ENCODE assay signal across 9 cellular contexts in the genomic region with DNA sequence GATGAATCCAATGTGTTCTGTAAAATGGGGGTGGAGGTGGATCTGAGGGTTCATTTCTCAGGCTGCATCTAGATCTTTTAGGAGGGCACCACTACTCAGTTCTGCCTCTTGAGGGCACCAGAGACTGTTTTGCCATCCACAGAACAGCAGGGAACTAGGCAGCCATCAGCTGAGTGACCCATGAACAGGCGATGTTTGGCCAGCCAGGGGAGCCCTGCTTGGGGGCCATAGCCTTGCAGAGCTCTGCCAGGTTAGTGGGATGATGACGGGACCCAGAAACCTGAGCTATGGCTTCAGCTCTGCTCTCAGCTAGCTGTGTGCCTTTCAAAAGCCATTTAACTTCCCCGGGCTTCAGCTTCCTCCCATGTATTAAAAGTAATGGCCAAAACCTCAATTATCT. TPM values are rescaled to one million over a fixed set of nuclear protein-coding genes. Genes with fewer than 3 reads are reported as not detected.
DNase-seq lines count a peak whose midpoint lies in the region; ATAC-seq, FAIRE-seq and TF ChIP-seq lines count a peak whose summit lies in the region.
"Had no signal": no experiment of that assay in that cellular context is flagged by ENCODE, and none has a peak within 500 bp of the region (broad histone marks: within the 10 kb centered on the region; RNA-seq: fewer than 3 reads in every experiment).

No MANE protein-coding gene starts in this region.

- H3K4me3 ChIP-seq in H1 (ENCODE audit: extremely low read depth in 1 of 4, insufficient read depth in 2 of 4, low read depth in 3 of 4, low read length in 4 of 4) (no peak overlapping the region), mesenchymal stem cell (ENCODE audit: insufficient read depth in 1 of 2, low read depth in 1 of 2, low read length in 2 of 2) (no peak overlapping the region), thoracic aorta (no peak overlapping the region)
- H3K4me3 ChIP-seq: BLaER1 treated with 17β-estradiol and CSF1 and Interleukin-3, amounts not matched to agents 10 nM and 100 nM had no signal

- no peaks in the 10 kb centered on the region for H3K23me2 ChIP-seq in H1 (ENCODE audit: low read depth, low read length)

- no peak overlapping the region for H2BK12ac ChIP-seq in H1 (ENCODE audit: low read depth, low read length)
- no peak overlapping the region for H2BK12ac ChIP-seq in mesenchymal stem cell (ENCODE audit: low read length in 2 of 2)

- H2AFZ ChIP-seq in H1 (ENCODE audit: low read length) = 0 out of 2 replicates have a peak overlapping the region, but pooled peaks have one; percentile 3
- H2AFZ ChIP-seq in mesenchymal stem cell (ENCODE audit: low read depth, low read length) = no peak overlapping the region

- H3K4me2 ChIP-seq in H1 (ENCODE audit: insufficient read depth in 1 of 2, low read depth in 2 of 2, low read length in 2 of 2) (no peak overlapping the region), mesenchymal stem cell (ENCODE audit: low read length, poor library complexity, severe bottlenecking) (no peak overlapping the region)

- H3K36me3 Mint-ChIP-seq in activated CD4-positive, alpha-beta memory T cell treated with anti-CD3 and anti-CD28 coated beads for 36 hours = no peaks in the 10 kb centered on the region

- no peak overlapping the region for H2BK20ac ChIP-seq in H1 (ENCODE audit: low read length)

- no peak for TF ChIP-seq EP300 in H1 (IDR thresholded peaks at IDR 0.05; ENCODE audit: borderline replicate concordance in 1 of 2, low read depth in 2 of 2, low read length in 2 of 2)

- ATAC-seq in HG03432 (IDR thresholded peaks at IDR 0.05; ENCODE audit: unreplicated experiment) (peak; percentile 71), thoracic aorta (ENCODE audit: insufficient number of reproducible peaks, low FRiP score, low read depth) (peak; percentile 85)

- TF ChIP-seq RAD21 in H1 (IDR thresholded peaks at IDR 0.05 in 1 of 2, conservative IDR thresholded peaks at IDR 0.05 in 1 of 2; ENCODE audit: low read depth in 2 of 2, low read length in 2 of 2) = peak; percentile 100

- no peak overlapping the region for H3K18ac ChIP-seq in H1 (ENCODE audit: extremely low read depth, low read length)
- H3K18ac ChIP-seq in mesenchymal stem cell (ENCODE audit: low read depth in 1 of 2, low read length in 2 of 2) = no peak overlapping the region

- peaks cover 9% of the 10 kb centered on the region for H3K27me3 Mint-ChIP-seq in activated CD4-positive, alpha-beta memory T cell treated with anti-CD3 and anti-CD28 coated beads for 36 hours

- H3K4ac ChIP-seq in H1 (replicated peaks; ENCODE audit: insufficient read length, low read depth, low read length) (no peak overlapping the region), mesenchymal stem cell (ENCODE audit: low read depth in 1 of 2, low read length in 2 of 2) (no peak overlapping the region)

- H3K4me1 Mint-ChIP-seq in activated CD4-positive, alpha-beta memory T cell treated with anti-CD3 and anti-CD28 coated beads for 36 hours (ENCODE audit: low read depth) = no peaks in the 10 kb centered on the region

- no peak overlapping the region for H3K9ac ChIP-seq in H1 (replicated peaks in 1 of 4; ENCODE audit: extremely low read depth in 1 of 4, low read depth in 3 of 4, low read length in 3 of 4)
- H3K9ac ChIP-seq in mesenchymal stem cell (ENCODE audit: low read length) = peak overlapping the region; percentile 13

- H4K8ac ChIP-seq in H1 (ENCODE audit: extremely low read depth, insufficient read depth, low read length) (no peak overlapping the region), mesenchymal stem cell (ENCODE audit: low read length) (no peak overlapping the region)

- TF ChIP-seq CTCF in H1 (IDR thresholded peaks at IDR 0.05; ENCODE audit: control extremely low read depth in 1 of 3, insufficient read depth in 1 of 3, low read depth in 1 of 3, low read length in 3 of 3) = peak; percentile 77 to 99 (median 97)
- peak; percentile 83 for TF ChIP-seq CTCF in thoracic aorta (IDR thresholded peaks at IDR 0.05)

- POLR2A ChIA-PET in activated CD4-positive, alpha-beta memory T cell treated with anti-CD3 and anti-CD28 coated beads for 36 hours (lab: Charles Lee) = no interaction called here
- POLR2A ChIA-PET in H1 (lab: Charles Lee; ENCODE audit: partially characterized antibody) = interaction anchor here (0.9 to 1.2 kb wide), 2 partner anchors 14 to 89 kb away, joined by 4 to 6 read pairs; no protein-coding TSS in a partner anchor

- WGBS in H1 (ENCODE audit: extremely low coverage in 1 of 2, insufficient coverage in 1 of 2, insufficient read length in 1 of 2, insufficient replicate concordance in 2 of 2, low coverage in 1 of 2, low lambda C conversion rate in 2 of 2, missing lambda C conversion rate in 1 of 2), 2 experiments = 46% methylated on average over 3 of the region's 3 CpGs; no CpG with 5 or more reads in 1 of the 2 experiments
- WGBS in mesenchymal stem cell = 48% methylated on average over 3 of the region's 3 CpGs

- CTCF ChIA-PET in activated CD4-positive, alpha-beta memory T cell treated with anti-CD3 and anti-CD28 coated beads for 36 hours (lab: Charles Lee) = interaction anchor here (0.6 to 1.5 kb wide), 22 partner anchors 13 to 1260 kb away, joined by 3 to 27 read pairs (median 4); partner anchors contain the start of genes NOS1AP and OLFML2B
- CTCF ChIA-PET in H1 (lab: Charles Lee; ENCODE audit: partially characterized antibody) = interaction anchor here (0.6 to 2.4 kb wide), 73 partner anchors 9 to 573 kb away, joined by 3 to 32 read pairs (median 4); partner anchors contain the start of gene OLFML2B

- H3K9me3 ChIP-seq in H1 (ENCODE audit: insufficient read depth in 2 of 2, low read depth in 1 of 2, low read length in 1 of 2) (no peaks in the 10 kb centered on the region), mesenchymal stem cell (ENCODE audit: control insufficient read depth, low read length) (no peaks in the 10 kb centered on the region), thoracic aorta (no peaks in the 10 kb centered on the region)
- H3K9me3 ChIP-seq: BLaER1 treated with 17β-estradiol and CSF1 and Interleukin-3, amounts not matched to agents 10 nM and 100 nM had no signal

- H2BK15ac ChIP-seq in H1 (ENCODE audit: low read length) (no peak overlapping the region), mesenchymal stem cell (ENCODE audit: low read depth, poor library complexity, severe bottlenecking) (no peak overlapping the region)

- H4K20me1 ChIP-seq in H1 (replicated peaks in 1 of 2; ENCODE audit: control insufficient read depth in 1 of 2, insufficient read depth in 2 of 2, low read length in 2 of 2) = no peaks in the 10 kb centered on the region
- H4K20me1 ChIP-seq: BLaER1 treated with 17β-estradiol and CSF1 and Interleukin-3, amounts not matched to agents 10 nM and 100 nM had no signal

- H3K27me3 ChIP-seq in H1 (replicated peaks in 1 of 4; ENCODE audit: control insufficient read depth in 3 of 4, extremely low read depth in 1 of 4, insufficient read depth in 3 of 4, low read length in 3 of 4) (no peaks in the 10 kb centered on the region), mesenchymal stem cell (ENCODE audit: control insufficient read depth in 1 of 2, insufficient read depth in 1 of 2, low read length in 2 of 2) (peaks cover 0 to 8% of the 10 kb centered on the region in 2 experiments), thoracic aorta (replicated peaks; ENCODE audit: insufficient read depth) (no peaks in the 10 kb centered on the region)
- H3K27me3 ChIP-seq: BLaER1 treated with 17β-estradiol and CSF1 and Interleukin-3, amounts not matched to agents 10 nM and 100 nM had no signal

- H3K9me3 Mint-ChIP-seq in activated CD4-positive, alpha-beta memory T cell treated with anti-CD3 and anti-CD28 coated beads for 36 hours = no peaks in the 10 kb centered on the region

- no peak overlapping the region for H2AK5ac ChIP-seq in H1 (ENCODE audit: low read depth, low read length)
- no peak overlapping the region for H2AK5ac ChIP-seq in mesenchymal stem cell (ENCODE audit: low read length, severe bottlenecking)

- H3K4me1 ChIP-seq in H1 (replicated peaks in 1 of 4; ENCODE audit: control insufficient read depth in 3 of 4, insufficient read depth in 4 of 4, low read length in 3 of 4) (no peaks in the 10 kb centered on the region), mesenchymal stem cell (ENCODE audit: control insufficient read depth, insufficient read depth, low read depth, low read length) (peaks cover 5% of the 10 kb centered on the region), thoracic aorta (ENCODE audit: control insufficient read depth in 1 of 2, low read depth in 2 of 2) (no peaks in the 10 kb centered on the region)

- no peaks in the 10 kb centered on the region for H3K36me3 ChIP-seq in H1 (ENCODE audit: control insufficient read depth in 2 of 4, insufficient read depth in 4 of 4, low read length in 3 of 4)
- no peaks in the 10 kb centered on the region for H3K36me3 ChIP-seq in mesenchymal stem cell (ENCODE audit: control insufficient read depth in 1 of 2, insufficient read depth in 2 of 2, low read depth in 1 of 2, low read length in 2 of 2)
- no peaks in the 10 kb centered on the region for H3K36me3 ChIP-seq in thoracic aorta
- H3K36me3 ChIP-seq: BLaER1 treated with 17β-estradiol and CSF1 and Interleukin-3, amounts not matched to agents 10 nM and 100 nM had no signal

- H2BK5ac ChIP-seq in H1 (ENCODE audit: low read depth, low read length) = no peak overlapping the region
- no peak overlapping the region for H2BK5ac ChIP-seq in mesenchymal stem cell (ENCODE audit: low read depth, low read length, poor library complexity, severe bottlenecking)

- no peak overlapping the region for H3K27ac Mint-ChIP-seq in activated CD4-positive, alpha-beta memory T cell treated with anti-CD3 and anti-CD28 coated beads for 36 hours

- intact Hi-C loops in activated CD4-positive, alpha-beta memory T cell treated with anti-CD3 and anti-CD28 coated beads for 36 hours (cut with micrococcal nuclease) = loop anchor here (1.0 to 5.0 kb wide), 3 partner anchors 220 to 791 kb away; no protein-coding TSS in a partner anchor

- no peaks in the 10 kb centered on the region for H3K79me1 ChIP-seq in H1 (ENCODE audit: low read depth, low read length)
- no peaks in the 10 kb centered on the region for H3K79me1 ChIP-seq in mesenchymal stem cell (replicated peaks; ENCODE audit: low read length, poor library complexity, severe bottlenecking)

- no peak overlapping the region for H4K5ac ChIP-seq in H1 (ENCODE audit: insufficient read length, low read depth, low read length)

- H4K91ac ChIP-seq in H1 (replicated peaks; ENCODE audit: insufficient read length, low read length) (no peak overlapping the region), mesenchymal stem cell (ENCODE audit: low read length) (no peak overlapping the region)

- FAIRE-seq in H1 (lab: Jason Lieb, UNC) = peak; percentile 73

- no peak overlapping the region for H3K56ac ChIP-seq in H1 (replicated peaks; ENCODE audit: insufficient read length, low read depth, low read length)

- DNase-seq in NCI-H446 (lab: John Stamatoyannopoulos, UW) (peak; percentile 39 to 72), NCI-H446 treated with DMSO at 0.1 percent for 48 hours (lab: John Stamatoyannopoulos, UW) (no peak), NCI-H69 (lab: John Stamatoyannopoulos, UW) (peak; percentile 81), H1 (ENCODE audit: low read depth in 1 of 2, low spot score in 2 of 2) (peak; percentile 64 to 87), mesenchymal stem cell (peak; percentile 77), thoracic aorta (ENCODE audit: low spot score) (no peak)
- DNase-seq in activated CD4-positive, alpha-beta memory T cell treated with anti-CD3 and anti-CD28 coated beads for 36 hours = peak; percentile 63

- no peak overlapping the region for H3K4me3 Mint-ChIP-seq in activated CD4-positive, alpha-beta memory T cell treated with anti-CD3 and anti-CD28 coated beads for 36 hours

- no peak overlapping the region for H3K14ac ChIP-seq in H1 (ENCODE audit: insufficient read length)
- H3K14ac ChIP-seq in mesenchymal stem cell (ENCODE audit: low read length in 2 of 2) = no peak overlapping the region

- H3K23ac ChIP-seq in H1 (ENCODE audit: insufficient read length) = no peak overlapping the region
- H3K23ac ChIP-seq in mesenchymal stem cell (ENCODE audit: low read length in 2 of 2) = no peak overlapping the region

- H3K79me2 ChIP-seq in H1 (ENCODE audit: control insufficient read depth in 1 of 2, insufficient read depth in 2 of 2, low read length in 2 of 2) = no peaks in the 10 kb centered on the region

- no peak for TF ChIP-seq POLR2A in H1 (IDR thresholded peaks at IDR 0.05; ENCODE audit: control extremely low read depth in 1 of 2, low read depth in 2 of 2, low read length in 2 of 2)

- H3K27ac ChIP-seq in H1 (ENCODE audit: low read depth, low read length) (no peak overlapping the region), mesenchymal stem cell (ENCODE audit: low read length, poor library complexity, severe bottlenecking) (no peak overlapping the region), thoracic aorta (no peak overlapping the region)

- H2BK120ac ChIP-seq in H1 (replicated peaks; ENCODE audit: low read depth, low read length) = no peak overlapping the region
- H2BK120ac ChIP-seq in mesenchymal stem cell (ENCODE audit: low read depth, low read length) = no peak overlapping the region

RNA-seq across cellular contexts. Expression of gene NOS1AP, which starts 13.4 kb away (rescaled TPM):
- total RNA-seq in activated CD4-positive, alpha-beta memory T cell treated with anti-CD3 and anti-CD28 coated beads for 36 hours = under 1 TPM in 1 of 2 experiments, not detected in 1; 0.12 TPM
- total RNA-seq in H1 (2021; fragmentation: NEBNext Ultra II Directional; extraction: Animal tissue kit (Norgen Biotek cat#: 25700)) = 11.4 and 12.1 TPM in 2 replicates
- 2.4 and 4.9 TPM in 2 replicates for polyA plus RNA-seq in H1 (2011; rRNA removed)
- 2.4 TPM for polyA plus RNA-seq in H1 (2011; cell fraction: cytosol; rRNA removed)
- 9.6 TPM for polyA plus RNA-seq in H1 (2011; cell fraction: nucleus; rRNA removed)
- polyA plus RNA-seq in H1 (2012, experiment 1 of 2) = 5.1 to 7.5 TPM (median 5.5 TPM) in 4 replicates
- polyA plus RNA-seq in H1 (2012, experiment 2 of 2) = 3.4 TPM
- polyA plus RNA-seq in H1 (2013, experiment 1 of 2) = 4.1 TPM
- 4.1 TPM for polyA plus RNA-seq in H1 (2013, experiment 2 of 2)
- polyA minus RNA-seq in H1 (2011; rRNA and poly(A)+ RNA removed) = 5.8 and 8.0 TPM in 2 replicates
- polyA minus RNA-seq in H1 (2011; cell fraction: cytosol; rRNA and poly(A)+ RNA removed) = 10.8 TPM
- 30.6 TPM for polyA minus RNA-seq in H1 (2011; cell fraction: nucleus; rRNA and poly(A)+ RNA removed)
- polyA plus RNA-seq in mesenchymal stem cell (2013, experiment 1 of 2) = 0.50 TPM
- 0.63 TPM for polyA plus RNA-seq in mesenchymal stem cell (2013, experiment 2 of 2)
- total RNA-seq in thoracic aorta = 10 to 100 TPM in 1 of 2 donors, 1 to 10 TPM in 1; 6.3 to 12.2 TPM

RNA-seq across cellular contexts. Expression of gene OLFML2B, which starts 32.4 kb away (rescaled TPM):
- total RNA-seq in activated CD4-positive, alpha-beta memory T cell treated with anti-CD3 and anti-CD28 coated beads for 36 hours = not detected
- 8.4 and 10.4 TPM in 2 replicates for total RNA-seq in H1 (2021; fragmentation: NEBNext Ultra II Directional; extraction: Animal tissue kit (Norgen Biotek cat#: 25700))
- polyA plus RNA-seq in H1 (2011; rRNA removed) = 6.5 and 7.8 TPM in 2 replicates
- 4.4 TPM for polyA plus RNA-seq in H1 (2011; cell fraction: cytosol; rRNA removed)
- polyA plus RNA-seq in H1 (2011; cell fraction: nucleus; rRNA removed) = 8.2 TPM
- polyA plus RNA-seq in H1 (2012, experiment 1 of 2) = 8.7 to 11.2 TPM (median 10.2 TPM) in 4 replicates
- polyA plus RNA-seq in H1 (2012, experiment 2 of 2) = 5.0 TPM
- polyA plus RNA-seq in H1 (2013, experiment 1 of 2) = 17.4 TPM
- 14.7 TPM for polyA plus RNA-seq in H1 (2013, experiment 2 of 2)
- polyA minus RNA-seq in H1 (2011; rRNA and poly(A)+ RNA removed) = 4.4 and 10.8 TPM in 2 replicates
- 4.8 TPM for polyA minus RNA-seq in H1 (2011; cell fraction: cytosol; rRNA and poly(A)+ RNA removed)
- 3.3 TPM for polyA minus RNA-seq in H1 (2011; cell fraction: nucleus; rRNA and poly(A)+ RNA removed)
- 4.5 TPM for polyA plus RNA-seq in mesenchymal stem cell (2013, experiment 1 of 2)
- polyA plus RNA-seq in mesenchymal stem cell (2013, experiment 2 of 2) = 4.1 TPM
- 10 to 100 TPM; 32.2 to 46.6 TPM for total RNA-seq in thoracic aorta

Comparison
In these comparisons a context has a peak if more than half of its experiments do, and no peak if none do; other contexts are left out.
1. DNase-seq: peak in NCI-H446 (2 of 2), NCI-H69 (single experiment), activated CD4-positive, alpha-beta memory T cell treated with anti-CD3 and anti-CD28 coated beads for 36 hours (single experiment), H1 (2 of 2) and mesenchymal stem cell (single experiment); none in NCI-H446 treated with DMSO at 0.1 percent for 48 hours (single experiment) and thoracic aorta (single experiment).
2. RNA of gene NOS1AP, which starts 13.4 kb away (total RNA-seq): 6.3 to 12.2 TPM in thoracic aorta and 11.4 to 12.1 TPM in H1; 0.12 TPM in activated CD4-positive, alpha-beta memory T cell treated with anti-CD3 and anti-CD28 coated beads for 36 hours; every median in the first group is over 4 times any median in the second.